In the genomic region with DNA sequence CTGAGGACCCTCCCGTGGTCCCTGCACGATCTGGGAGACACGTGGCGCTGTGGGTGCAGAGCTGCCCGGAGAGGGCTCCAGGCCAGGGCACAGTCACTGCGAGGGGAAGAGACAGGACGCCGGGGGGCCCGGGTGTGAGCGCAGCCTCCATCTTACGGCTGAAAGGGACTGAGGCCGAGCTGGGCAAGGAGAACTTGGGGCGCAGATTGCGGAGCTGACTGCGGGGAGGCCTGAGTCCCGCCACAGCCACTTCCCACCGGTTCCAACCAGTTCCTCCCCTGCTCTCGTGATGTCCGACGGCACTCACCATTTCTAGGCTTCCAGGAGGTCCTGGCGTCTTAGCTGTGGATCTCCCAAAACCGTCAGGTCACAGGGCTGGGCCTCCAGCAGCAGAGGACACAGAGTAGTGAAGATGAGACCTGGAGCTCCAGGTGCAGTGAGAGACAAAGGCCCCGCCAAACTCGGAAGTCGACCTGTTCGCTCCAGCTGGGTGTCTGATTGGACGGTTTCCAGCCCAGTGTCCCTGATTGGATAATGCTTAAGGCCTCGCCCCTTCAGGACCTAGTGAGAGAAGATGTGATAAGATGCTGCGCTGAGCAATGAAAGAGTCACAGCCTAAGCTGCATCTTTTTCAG, we compare ENCODE assay signal across 11 cellular contexts. TPM values are rescaled to one million over a fixed set of nuclear protein-coding genes. Genes with fewer than 3 reads are reported as not detected.
DNase-seq lines count a peak whose midpoint lies in the region; ATAC-seq and TF ChIP-seq lines count a peak whose summit lies in the region.
"Had no signal": no experiment of that assay in that cellular context is flagged by ENCODE, and none has a peak within 500 bp of the region (broad histone marks: within the 10 kb centered on the region; RNA-seq: fewer than 3 reads in every experiment).

No MANE protein-coding gene starts in this region.

- peak in 1 of 2 donors; percentile 73 for DNase-seq in breast epithelium (ENCODE audit: low spot score in 2 of 2)
- DNase-seq in MCF 10A (ENCODE audit: unreplicated experiment), result no peak
- DNase-seq in activated naive CD4-positive, alpha-beta T cell treated with anti-CD3 and anti-CD28 coated beads, Interleukin-2, amount 50 U/mL, for 72 hours (ENCODE audit: low spot score in 2 of 2), result peak; percentile 65 to 82
- peak; percentile 37 to 63 for DNase-seq in mesothelial cell of epicardium (ENCODE audit: low spot score in 2 of 2, unreplicated experiment in 2 of 2)
- no peak for DNase-seq in GM19238 (ENCODE audit: insufficient read length, low spot score)
- DNase-seq: OCI-M1 had no signal

- POLR2A ChIA-PET in MCF 10A (lab: Yijun Ruan, JAX), result no interaction called here

- no peak for TF ChIP-seq CTCF in breast epithelium (IDR thresholded peaks at IDR 0.05)
- no peak for TF ChIP-seq CTCF in MCF 10A (IDR thresholded peaks at IDR 0.05; ENCODE audit: unreplicated experiment)
- no peak for TF ChIP-seq CTCF in mesothelial cell of epicardium (IDR thresholded peaks at IDR 0.05; ENCODE audit: unreplicated experiment)

- no peak overlapping the region for H3K4me3 Mint-ChIP-seq in MCF 10A (ENCODE audit: unreplicated experiment)
- peak overlapping the region; percentile 84 for H3K4me3 Mint-ChIP-seq in mesothelial cell of epicardium

- H3K27ac ChIP-seq in breast epithelium (no peak overlapping the region), thymus (ENCODE audit: low read depth) (no peak overlapping the region)
- H3K27ac ChIP-seq: skin epidermis had no signal

- no peaks in the 10 kb centered on the region for H3K27me3 ChIP-seq in breast epithelium
- no peaks in the 10 kb centered on the region for H3K27me3 ChIP-seq in thymus (ENCODE audit: control insufficient read depth, insufficient read depth)

- H3K36me3 Mint-ChIP-seq in MCF 10A (ENCODE audit: insufficient read depth, unreplicated experiment) (no peaks in the 10 kb centered on the region), mesothelial cell of epicardium (peaks cover 14% of the 10 kb centered on the region)
- peaks cover 16 to 64% of the 10 kb centered on the region in 2 donors for H3K36me3 Mint-ChIP-seq in activated naive CD4-positive, alpha-beta T cell treated with anti-CD3 and anti-CD28 coated beads, Interleukin-2, amount 50 U/mL, for 72 hours

- no peaks in the 10 kb centered on the region for H3K27me3 Mint-ChIP-seq in MCF 10A (ENCODE audit: insufficient read depth, unreplicated experiment)
- no peaks in the 10 kb centered on the region for H3K27me3 Mint-ChIP-seq in mesothelial cell of epicardium (ENCODE audit: low read depth)

- H3K9me3 Mint-ChIP-seq in MCF 10A (ENCODE audit: unreplicated experiment) (peaks cover 5% of the 10 kb centered on the region), mesothelial cell of epicardium (peaks cover 6% of the 10 kb centered on the region)
- H3K9me3 Mint-ChIP-seq in activated naive CD4-positive, alpha-beta T cell treated with anti-CD3 and anti-CD28 coated beads, Interleukin-2, amount 50 U/mL, for 72 hours, result peaks cover 0 to 5% of the 10 kb centered on the region in 2 donors

- no peaks in the 10 kb centered on the region for H3K4me1 ChIP-seq in breast epithelium
- H3K4me1 ChIP-seq in thymus (ENCODE audit: control insufficient read depth, insufficient read depth, low read length), result no peaks in the 10 kb centered on the region
- H3K4me1 ChIP-seq: HAP-1 had no signal

- peak; percentile 65 to 76 for ATAC-seq in activated naive CD4-positive, alpha-beta T cell treated with anti-CD3 and anti-CD28 coated beads, Interleukin-2, amount 50 U/mL, for 72 hours
- ATAC-seq in HG03108 (IDR thresholded peaks at IDR 0.05; ENCODE audit: unreplicated experiment) (no peak), GM21390 (IDR thresholded peaks at IDR 0.05; ENCODE audit: unreplicated experiment) (no peak)

- 19% methylated on average over 29 of the region's 29 CpGs for WGBS in thymus

- H3K4me1 Mint-ChIP-seq in MCF 10A (ENCODE audit: insufficient read depth, unreplicated experiment) (no peaks in the 10 kb centered on the region), mesothelial cell of epicardium (no peaks in the 10 kb centered on the region)

- CTCF ChIA-PET in MCF 10A (lab: Yijun Ruan, JAX), result no interaction called here

- BruUV-seq in MCF 10A (replicated peaks; lab: Mats Ljungman, UMichigan), result no TSS peak

- H3K27ac Mint-ChIP-seq in MCF 10A (ENCODE audit: low read depth, unreplicated experiment), result no peak overlapping the region
- H3K27ac Mint-ChIP-seq in activated naive CD4-positive, alpha-beta T cell treated with anti-CD3 and anti-CD28 coated beads, Interleukin-2, amount 50 U/mL, for 72 hours, result peak overlapping the region; percentile 87 to 89
- peak overlapping the region; percentile 78 for H3K27ac Mint-ChIP-seq in mesothelial cell of epicardium

- no peak for TF ChIP-seq POLR2A in breast epithelium (IDR thresholded peaks at IDR 0.05)

- intact Hi-C loops in breast epithelium (cut with DNase I; ENCODE audit: low total_unique reads) (no loop called here), MCF 10A (cut with micrococcal nuclease) (loop anchor here (10.0 kb wide), 1 partner anchor 196 kb away; a partner anchor contains a TSS)

- H3K36me3 ChIP-seq in breast epithelium, result no peaks in the 10 kb centered on the region
- H3K36me3 ChIP-seq in thymus (ENCODE audit: control insufficient read depth, insufficient read depth), result no peaks in the 10 kb centered on the region
- H3K36me3 ChIP-seq: HAP-1 had no signal

- H3K4me3 ChIP-seq in breast epithelium (peak overlapping the region; percentile 13 to 44 (median 37)), thymus (ENCODE audit: low read length) (peak overlapping the region; percentile 27)
- H3K4me3 ChIP-seq: HAP-1 had no signal

- H3K9me3 ChIP-seq in breast epithelium (no peaks in the 10 kb centered on the region), thymus (ENCODE audit: control insufficient read depth) (peaks cover 2% of the 10 kb centered on the region)

RNA-seq across cellular contexts. Expression of a gene that starts 4.8 kb away (rescaled TPM):
- total RNA-seq in breast epithelium, result 10 to 100 TPM in 2 of 3 donors, 1 to 10 TPM in 1; 6.4 to 25.6 (median 12.8) TPM
- total RNA-seq in MCF 10A (2022), result 1.4 and 1.8 TPM in 2 replicates
- 10 to 100 TPM; 19.9 to 20.7 TPM for total RNA-seq in activated naive CD4-positive, alpha-beta T cell treated with anti-CD3 and anti-CD28 coated beads, Interleukin-2, amount 50 U/mL, for 72 hours
- total RNA-seq in mesothelial cell of epicardium, result 28.1 to 33.3 TPM (median 32.8 TPM) in 3 replicates
- polyA plus RNA-seq in thymus, result 9.3 TPM

RNA-seq across cellular contexts. Expression of a gene that starts 39.3 kb away (rescaled TPM):
- total RNA-seq in breast epithelium (10 to 100 TPM; 35.2 to 57.8 (median 41.0) TPM), MCF 10A (2022) (2.5 and 2.6 TPM in 2 replicates), mesothelial cell of epicardium (17.6 to 21.3 TPM (median 19.9 TPM) in 3 replicates)
- 10 to 100 TPM; 31.7 to 36.2 TPM for total RNA-seq in activated naive CD4-positive, alpha-beta T cell treated with anti-CD3 and anti-CD28 coated beads, Interleukin-2, amount 50 U/mL, for 72 hours
- 14.4 TPM for polyA plus RNA-seq in thymus

RNA-seq across cellular contexts. Expression of a gene that starts 39.9 kb away (rescaled TPM):
- total RNA-seq in breast epithelium (10 to 100 TPM in 1 of 3 donors, 1 to 10 TPM in 2; 5.8 to 19.0 (median 9.8) TPM), MCF 10A (2022) (1.1 and 1.4 TPM in 2 replicates), mesothelial cell of epicardium (25.6 to 28.4 TPM (median 28.2 TPM) in 3 replicates)
- total RNA-seq in activated naive CD4-positive, alpha-beta T cell treated with anti-CD3 and anti-CD28 coated beads, Interleukin-2, amount 50 U/mL, for 72 hours, result 10 to 100 TPM; 24.4 to 28.5 TPM
- polyA plus RNA-seq in thymus, result 4.6 TPM

Comparison
In these comparisons a context has a peak if more than half of its experiments do, and no peak if none do; other contexts are left out.
1. DNase-seq: peak in activated naive CD4-positive, alpha-beta T cell treated with anti-CD3 and anti-CD28 coated beads, Interleukin-2, amount 50 U/mL, for 72 hours (2 of 2) and mesothelial cell of epicardium (2 of 2); none in MCF 10A (single experiment) and GM19238 (single experiment).
2. ATAC-seq: peak in activated naive CD4-positive, alpha-beta T cell treated with anti-CD3 and anti-CD28 coated beads, Interleukin-2, amount 50 U/mL, for 72 hours (2 of 2); none in HG03108 (single experiment) and GM21390 (single experiment).